In the genomic region with DNA sequence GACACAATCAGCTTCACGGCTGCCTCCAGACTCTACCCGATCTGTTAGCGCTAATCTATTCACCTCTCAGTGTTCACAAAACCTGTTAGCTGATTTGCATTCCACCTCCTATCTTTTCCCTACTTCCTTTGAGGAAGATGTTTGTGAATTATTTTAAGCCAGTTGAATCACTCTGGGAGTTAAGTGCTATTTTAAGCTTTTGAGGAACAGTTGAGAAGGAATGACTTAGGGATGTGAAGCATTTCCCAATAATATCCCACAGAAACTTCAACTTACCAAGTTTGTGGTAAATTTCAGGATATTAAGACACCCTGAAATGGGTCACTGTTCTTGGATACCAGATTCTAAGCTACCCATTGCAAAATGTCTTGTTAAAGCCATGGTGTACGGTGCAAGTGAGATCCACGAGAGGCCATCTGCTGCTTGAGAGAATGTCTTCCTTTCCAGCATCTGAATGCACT, we compare ENCODE assay signal across 18 cellular contexts.
DNase-seq lines count a peak whose midpoint lies in the region; ATAC-seq and TF ChIP-seq lines count a peak whose summit lies in the region.
"Had no signal": no experiment of that assay in that cellular context is flagged by ENCODE, and none has a peak within 500 bp of the region (broad histone marks: within the 10 kb centered on the region; RNA-seq: fewer than 3 reads in every experiment).

No MANE protein-coding gene starts in this region.

- H3F3A ChIP-seq in GM23248 (ENCODE audit: insufficient read depth), result peaks cover 12% of the 10 kb centered on the region

- intact Hi-C loops in sciatic nerve (cut with DNase I), result no loop called here

- no peak overlapping the region for H3K9ac ChIP-seq in GM23248

- no peaks in the 10 kb centered on the region for H3K9me2 ChIP-seq in GM23248 (ENCODE audit: insufficient read depth)

- no peaks in the 10 kb centered on the region for H3K27me3 ChIP-seq in GM23248 (replicated peaks; ENCODE audit: insufficient read depth)
- H3K27me3 ChIP-seq in RWPE2 (ENCODE audit: insufficient read depth, poor library complexity, severe bottlenecking), result no peaks in the 10 kb centered on the region

- no peak for TF ChIP-seq CTCF in RWPE2 (IDR thresholded peaks at IDR 0.05; ENCODE audit: poor library complexity, severe bottlenecking)
- TF ChIP-seq CTCF in foreskin fibroblast (IDR thresholded peaks at IDR 0.05; ENCODE audit: low read depth, low read length), result no peak

- H3K4me1 ChIP-seq in GM23248 (ENCODE audit: insufficient read depth), result peaks cover 21% of the 10 kb centered on the region
- H3K4me1 ChIP-seq in RWPE2 (ENCODE audit: insufficient read depth, poor library complexity, severe bottlenecking), result peaks cover 25% of the 10 kb centered on the region

- ATAC-seq in RWPE2 (ENCODE audit: low read depth) (no peak), sciatic nerve (peak; percentile 69)
- ATAC-seq: GM23338; left colon; natural killer cell treated with Interleukin-12 subunit alpha and Interleukin-12 subunit beta and Interleukin-15 and Interleukin-18, amount 100 ng/mL, for 72 hours; stimulated activated naive B cell treated with anti-CD40 and anti-IgM and Interleukin-4, amounts not matched to agents 10 μg/mL and 1 μg/mL and 100 μg/mL, for 72 hours had no signal

- in situ Hi-C loops in GM23248 (cut with MboI), result no loop called here

- DNase-seq in GM23248 (peak; percentile 49), RWPE2 (ENCODE audit: low spot score) (no peak), foreskin fibroblast (peak; percentile 43 to 52), sciatic nerve (ENCODE audit: low spot score) (no peak), NCI-H82 (lab: John Stamatoyannopoulos, UW) (no peak), foreskin melanocyte (no peak), hippocampal formation (lab: John Stamatoyannopoulos, UW) (no peak)
- DNase-seq: activated CD4-positive, alpha-beta T cell treated with anti-CD3 and anti-CD28 coated beads, Interleukin-2, amount 50 U/mL, for 48 hours; activated effector memory CD4-positive, alpha-beta T cell treated with Interleukin-2 at 50 U/mL for 16 hours; CD4-positive, alpha-beta memory T cell; effector memory CD4-positive, alpha-beta T cell; KBM-7; left colon; NCI-H187 treated with DMSO at 0.1 percent for 48 hours; NCI-H774; stimulated activated naive B cell treated with anti-CD40 and anti-IgM and Interleukin-4, amounts not matched to agents 10 μg/mL and 1 μg/mL and 100 μg/mL, for 72 hours had no signal

- no peak overlapping the region for H3K4me3 ChIP-seq in GM23248
- no peak overlapping the region for H3K4me3 ChIP-seq in RWPE2 (ENCODE audit: severe bottlenecking)
- no peak overlapping the region for H3K4me3 ChIP-seq in foreskin fibroblast (ENCODE audit: low read depth in 1 of 2, low read length in 2 of 2)
- H3K4me3 ChIP-seq: GM23338 had no signal

- no peak overlapping the region for H3K4me2 ChIP-seq in GM23248 (ENCODE audit: unreplicated experiment)
- H3K4me2 ChIP-seq: GM23338 had no signal

- no peak overlapping the region for H3K27ac ChIP-seq in GM23248
- peak overlapping the region; percentile 46 for H3K27ac ChIP-seq in RWPE2 (ENCODE audit: poor library complexity, severe bottlenecking)

- no peaks in the 10 kb centered on the region for H4K20me1 ChIP-seq in GM23248 (ENCODE audit: insufficient read depth)

- 89 to 91% methylated on average over 5 of the region's 5 CpGs for WGBS in GM23248 (ENCODE audit: low coverage in 1 of 2, low lambda C conversion rate in 2 of 2, missing lambda C conversion rate in 2 of 2), 2 experiments

- H2AFZ ChIP-seq in GM23248, result no peak overlapping the region
- H2AFZ ChIP-seq: GM23338 had no signal

- no peaks in the 10 kb centered on the region for H3K79me2 ChIP-seq in GM23248 (ENCODE audit: insufficient read depth)

- H3K9me3 ChIP-seq in GM23248 (ENCODE audit: low read depth), result no peaks in the 10 kb centered on the region
- no peaks in the 10 kb centered on the region for H3K9me3 ChIP-seq in RWPE2 (ENCODE audit: severe bottlenecking)

- H3K36me3 ChIP-seq in GM23248 (ENCODE audit: low read depth) (no peaks in the 10 kb centered on the region), RWPE2 (ENCODE audit: low read depth) (no peaks in the 10 kb centered on the region)

Comparison
In these comparisons a context has a peak if more than half of its experiments do, and no peak if none do; other contexts are left out.
1. DNase-seq: peak in GM23248 (single experiment) and foreskin fibroblast (2 of 2); none in RWPE2 (single experiment), sciatic nerve (single experiment), NCI-H82 (single experiment), foreskin melanocyte (single experiment) and hippocampal formation (0 of 2).